Comparison of ENCODE assay signal across 10 cellular contexts in the genomic region with DNA sequence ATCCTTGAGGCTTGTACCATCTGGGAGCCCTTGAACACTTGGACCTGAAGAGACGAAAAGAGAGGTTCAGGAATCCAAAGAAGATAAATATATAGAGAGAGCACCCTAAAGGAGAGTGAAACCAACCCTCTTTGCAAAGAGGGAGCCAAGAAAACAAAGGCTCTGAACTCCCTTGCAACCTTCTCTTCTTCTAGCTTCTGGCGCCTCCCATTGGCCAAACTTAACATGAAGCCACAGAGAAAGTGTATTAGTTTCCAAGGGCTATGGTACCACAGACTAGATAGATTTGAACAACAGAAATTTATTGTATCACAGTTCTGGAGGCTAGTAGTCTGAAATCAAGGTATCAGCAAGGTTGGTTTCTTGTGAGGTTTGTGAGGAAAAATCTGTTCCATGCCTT.
DNase-seq lines count a peak whose midpoint lies in the region; ATAC-seq and TF ChIP-seq lines count a peak whose summit lies in the region.
"Had no signal": no experiment of that assay in that cellular context is flagged by ENCODE, and none has a peak within 500 bp of the region (broad histone marks: within the 10 kb centered on the region; RNA-seq: fewer than 3 reads in every experiment).

No MANE protein-coding gene starts in this region.

- no peaks in the 10 kb centered on the region for H3K4me1 ChIP-seq in heart left ventricle
- no peaks in the 10 kb centered on the region for H3K4me1 ChIP-seq in OCI-LY7 (ENCODE audit: insufficient read depth, low read length, poor library complexity, severe bottlenecking)
- no peaks in the 10 kb centered on the region for H3K4me1 ChIP-seq in upper lobe of left lung
- H3K4me1 ChIP-seq: foreskin keratinocyte had no signal

- no peak overlapping the region for H3K27ac Mint-ChIP-seq in type B pancreatic cell

- no peaks in the 10 kb centered on the region for H3K27me3 Mint-ChIP-seq in type B pancreatic cell

- H3K9me3 ChIP-seq in heart left ventricle (no peaks in the 10 kb centered on the region), OCI-LY7 (ENCODE audit: low read length) (no peaks in the 10 kb centered on the region), upper lobe of left lung (no peaks in the 10 kb centered on the region)

- no peak overlapping the region for H3K4me3 Mint-ChIP-seq in type B pancreatic cell

- H3K4me1 Mint-ChIP-seq in type B pancreatic cell (ENCODE audit: unreplicated experiment) = no peaks in the 10 kb centered on the region

- TF ChIP-seq CTCF in heart left ventricle (IDR thresholded peaks at IDR 0.05) = peak; percentile 9 to 57 (median 45)
- TF ChIP-seq CTCF in OCI-LY7 (conservative IDR thresholded peaks at IDR 0.05; ENCODE audit: low read length) = 0 out of 2 replicates have a peak, but pooled peaks have one; percentile 35
- TF ChIP-seq CTCF in type B pancreatic cell (conservative IDR thresholded peaks at IDR 0.05) = peak; percentile 68
- TF ChIP-seq CTCF in upper lobe of left lung (IDR thresholded peaks at IDR 0.05) = peak in 1 of 6 experiments; percentile 11

- H4K20me1 ChIP-seq in OCI-LY7 (ENCODE audit: insufficient read depth, low read length) = no peaks in the 10 kb centered on the region

- ATAC-seq in heart left ventricle = peak in 3 of 4 donors; percentile 53 to 63 (median 60)
- no peak for ATAC-seq in Right ventricle myocardium inferior
- ATAC-seq in HG03378 (IDR thresholded peaks at IDR 0.05; ENCODE audit: unreplicated experiment) = no peak
- no peak for ATAC-seq in upper lobe of left lung (ENCODE audit: low FRiP score in 2 of 2)
- no peak for ATAC-seq in GM18907 (IDR thresholded peaks at IDR 0.05; ENCODE audit: unreplicated experiment)
- ATAC-seq: foreskin keratinocyte had no signal

- H3K36me3 Mint-ChIP-seq in type B pancreatic cell = no peaks in the 10 kb centered on the region

- H3K9me3 Mint-ChIP-seq in type B pancreatic cell = no peaks in the 10 kb centered on the region

- H3K27ac ChIP-seq in heart left ventricle (no peak overlapping the region), OCI-LY7 (ENCODE audit: low read depth, low read length, poor library complexity, severe bottlenecking) (no peak overlapping the region), upper lobe of left lung (no peak overlapping the region)
- H3K27ac ChIP-seq: foreskin keratinocyte had no signal

- CTCF ChIA-PET in OCI-LY7 (lab: Charles Lee; ENCODE audit: unreplicated experiment) = no interaction called here

- no peaks in the 10 kb centered on the region for H3K36me3 ChIP-seq in heart left ventricle
- no peaks in the 10 kb centered on the region for H3K36me3 ChIP-seq in OCI-LY7 (ENCODE audit: insufficient read depth, low read length)
- H3K36me3 ChIP-seq in upper lobe of left lung = no peaks in the 10 kb centered on the region

- intact Hi-C loops in heart left ventricle (cut with DNase I) = loop anchor here in 9 of 10 donors (2.0 to 10.0 kb wide), 4 partner anchors 482 to 566 kb away; no protein-coding TSS in a partner anchor
- intact Hi-C loops in Right ventricle myocardium inferior (cut with DNase I) = loop anchor here (1.0 kb wide), 1 partner anchor 483 kb away; no protein-coding TSS in a partner anchor
- intact Hi-C loops in OCI-LY7 (cut with micrococcal nuclease; ENCODE audit: unreplicated experiment) = no loop called here

- BruUV-seq in OCI-LY7 (replicated peaks; lab: Mats Ljungman, UMichigan) = no TSS peak

- H2AFZ ChIP-seq in OCI-LY7 (ENCODE audit: low read length) = no peak overlapping the region

- H3K4me2 ChIP-seq in OCI-LY7 (ENCODE audit: low read length) = no peak overlapping the region

- TF ChIP-seq POLR2A in heart left ventricle (IDR thresholded peaks at IDR 0.05) = no peak
- no peak for TF ChIP-seq POLR2A in upper lobe of left lung (IDR thresholded peaks at IDR 0.05)

- H3K4me3 ChIP-seq in heart left ventricle = no peak overlapping the region
- H3K4me3 ChIP-seq in OCI-LY7 (ENCODE audit: low read depth, low read length, poor library complexity, severe bottlenecking) = no peak overlapping the region
- no peak overlapping the region for H3K4me3 ChIP-seq in upper lobe of left lung

- 30 to 47% (median 42%) methylated on average over 2 of the region's 2 CpGs for WGBS in heart left ventricle, 4 donors
- WGBS in upper lobe of left lung, 2 donors = 28 to 30% methylated on average over 2 of the region's 2 CpGs

- TF ChIP-seq EP300 in upper lobe of left lung (IDR thresholded peaks at IDR 0.05) = no peak

- DNase-seq in heart left ventricle (peak in 2 of 5 donors; percentile 19 to 23), Right ventricle myocardium inferior (ENCODE audit: missing footprints) (no peak), OCI-LY7 (ENCODE audit: low spot score) (no peak), glomerular visceral epithelial cell (ENCODE audit: extremely low spot score) (peak; percentile 24), type B pancreatic cell (ENCODE audit: extremely low spot score, unreplicated experiment) (no peak), upper lobe of left lung (no peak)
- DNase-seq: activated CD4-positive, alpha-beta T cell treated with anti-CD3 and anti-CD28 coated beads, Interleukin-2, amount 50 U/mL, for 4 hours; foreskin keratinocyte had no signal

- H3K27me3 ChIP-seq in heart left ventricle (no peaks in the 10 kb centered on the region), upper lobe of left lung (no peaks in the 10 kb centered on the region)
- H3K27me3 ChIP-seq: foreskin keratinocyte had no signal

- no peaks in the 10 kb centered on the region for H3K9me2 ChIP-seq in OCI-LY7 (ENCODE audit: insufficient read depth, low read length)

- no peaks in the 10 kb centered on the region for H3K79me2 ChIP-seq in OCI-LY7 (ENCODE audit: insufficient read depth, low read depth, low read length)

- POLR2A ChIA-PET in OCI-LY7 (lab: Charles Lee) = no interaction called here

Comparison
In these comparisons a context has a peak if more than half of its experiments do, and no peak if none do; other contexts are left out.
1. ATAC-seq: peak in heart left ventricle (3 of 4); none in Right ventricle myocardium inferior (single experiment), HG03378 (single experiment), upper lobe of left lung (0 of 2) and GM18907 (single experiment).